ENCODE assay signal across 12 cellular contexts in genomic region chr2:111235616-111236015, GRCh38.
"Had no signal": no experiment of that assay in that cellular context is flagged by ENCODE, and none has a peak within 500 bp of the region (broad histone marks: within the 10 kb centered on the region; RNA-seq: fewer than 3 reads in every experiment).

No MANE protein-coding gene starts in this region.

- ATAC-seq: stimulated activated naive B cell treated with anti-CD40 and anti-IgM and Interleukin-4, amounts not matched to agents 10 μg/mL and 1 μg/mL and 100 μg/mL, for 72 hours; T-cell had no signal

- H3K4me3 Mint-ChIP-seq: activated T-helper 1 cell treated with anti-CD3 and anti-CD28 coated beads, Interleukin-12 subunit alpha, Interleukin-12 subunit beta, Interleukin-2, Interleukin-4 antibody, amounts not matched to agents 30 ng/mL and 10 ng/mL and 1 ng/mL, durations not matched to agents 14 hours and 24 hours and 36 hours; immature natural killer cell; stimulated activated naive B cell treated with anti-CD40 and anti-IgM and Interleukin-4, amounts not matched to agents 10 μg/mL and 1 μg/mL and 100 μg/mL, for 72 hours; T-cell; type B pancreatic cell had no signal

- H3K36me3 ChIP-seq: neutrophil had no signal

- H3K27me3 Mint-ChIP-seq: type B pancreatic cell had no signal

- H3K27ac ChIP-seq: neutrophil had no signal

- H3K27ac Mint-ChIP-seq: activated T-helper 1 cell treated with anti-CD3 and anti-CD28 coated beads, Interleukin-12 subunit alpha, Interleukin-12 subunit beta, Interleukin-2, Interleukin-4 antibody, amounts not matched to agents 30 ng/mL and 10 ng/mL and 1 ng/mL, durations not matched to agents 14 hours and 24 hours and 36 hours; stimulated activated naive B cell treated with anti-CD40 and anti-IgM and Interleukin-4, amounts not matched to agents 10 μg/mL and 1 μg/mL and 100 μg/mL, for 72 hours; type B pancreatic cell had no signal

- DNase-seq: activated CD4-positive, alpha-beta T cell treated with anti-CD3 and anti-CD28 coated beads for 4 hours; activated naive CD4-positive, alpha-beta T cell; aorta; immature natural killer cell; mesendoderm; posterior cingulate gyrus; small intestine; stimulated activated naive B cell treated with anti-CD40 and anti-IgM and Interleukin-4, amounts not matched to agents 10 μg/mL and 1 μg/mL and 100 μg/mL, for 72 hours; T-cell had no signal

- H3K27me3 ChIP-seq: neutrophil had no signal

- H3K36me3 Mint-ChIP-seq: T-cell, type B pancreatic cell had no signal

- H3K9me3 ChIP-seq: neutrophil had no signal

- H3K4me1 Mint-ChIP-seq: immature natural killer cell, T-cell had no signal
